In the genomic region with DNA sequence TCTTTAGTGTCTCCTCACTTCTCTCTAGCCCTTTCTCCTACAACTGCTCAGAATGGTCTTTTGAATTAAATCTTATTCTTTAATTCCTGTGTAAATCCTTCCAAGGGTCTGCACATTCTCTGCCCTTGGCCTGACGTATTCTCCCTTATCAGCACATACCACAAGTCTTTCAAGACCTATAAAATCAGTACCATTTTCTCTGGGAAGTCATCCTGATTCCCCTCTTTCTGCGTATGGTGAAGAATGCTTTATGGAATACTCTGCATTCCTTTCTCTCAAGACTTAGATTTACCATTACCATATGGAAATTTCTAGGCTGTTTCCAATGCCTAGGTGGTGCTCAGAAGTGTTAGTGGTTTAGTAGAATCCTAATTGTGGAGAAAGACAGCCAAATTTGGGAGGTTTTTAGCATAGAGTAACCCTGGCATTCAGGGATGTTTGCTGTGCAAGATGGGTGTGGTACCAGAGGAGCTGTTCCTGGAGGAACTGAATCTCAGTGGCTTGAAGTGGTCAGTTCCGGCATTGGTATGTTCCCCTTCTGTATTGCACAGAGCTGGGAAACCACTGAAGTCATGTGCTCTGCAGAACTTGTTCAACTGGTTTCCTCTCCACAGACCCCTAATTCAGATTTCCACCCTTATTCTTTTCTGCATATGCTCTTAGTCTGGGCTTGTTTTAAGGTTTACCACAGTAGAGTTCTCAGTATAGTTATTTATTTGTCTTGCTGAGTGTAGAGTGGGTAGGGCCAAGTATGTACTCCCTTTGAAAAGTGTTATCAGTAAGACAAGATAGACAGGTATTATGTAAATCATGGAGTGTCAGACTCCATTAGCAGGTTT, we compare ENCODE assay signal across 8 cellular contexts. TPM values are rescaled to one million over a fixed set of nuclear protein-coding genes. Genes with fewer than 3 reads are reported as not detected.
A peak's percentile ranks its signal among the peaks of the same experiment; 100 is the strongest.
DNase-seq lines count a peak whose midpoint lies in the region; ATAC-seq and TF ChIP-seq lines count a peak whose summit lies in the region.

No MANE protein-coding gene starts in this region.

- peak overlapping the region; percentile 43 for H3K4me3 Mint-ChIP-seq in T-helper 17 cell

- peak overlapping the region in 1 of 12 donors; percentile 15 for H3K4me3 ChIP-seq in heart left ventricle
- H3K4me3 ChIP-seq in skeletal muscle tissue (ENCODE audit: low read length in 3 of 3), result no peak overlapping the region

- peaks cover 59% of the 10 kb centered on the region for H3K4me1 Mint-ChIP-seq in T-helper 17 cell

- no peak for TF ChIP-seq CTCF in heart left ventricle (IDR thresholded peaks at IDR 0.05)

- H3K36me3 ChIP-seq in heart left ventricle (peaks cover 0 to 24% (median 0%) of the 10 kb centered on the region in 9 donors), skeletal muscle tissue (ENCODE audit: control insufficient read depth in 3 of 3, insufficient read depth in 3 of 3, low read length in 3 of 3) (no peaks in the 10 kb centered on the region)

- WGBS in heart left ventricle, 4 donors, result 51 to 54% (median 53%) methylated on average over 3 of the region's 3 CpGs

- DNase-seq in DMS79 (lab: John Stamatoyannopoulos, UW) (peak; percentile 57), HPDE6-E6E7 (ENCODE audit: extremely low spot score) (peak; percentile 72), T-helper 17 cell (no peak), heart left ventricle (peak in 2 of 5 donors; percentile 29 to 41), inferior parietal cortex (ENCODE audit: extremely low spot score) (no peak)
- no peak for DNase-seq in NK-92 treated with Interleukin-12 subunit alpha and Interleukin-12 subunit beta, amount 100 ng/mL, for 24 hours (lab: John Stamatoyannopoulos, UW)

- no peaks in the 10 kb centered on the region for H3K27me3 Mint-ChIP-seq in T-helper 17 cell

- intact Hi-C loops in heart left ventricle (cut with DNase I), result no loop called here

- H3K27me3 ChIP-seq in heart left ventricle (no peaks in the 10 kb centered on the region), skeletal muscle tissue (ENCODE audit: control insufficient read depth in 3 of 3, insufficient read depth in 3 of 3, low read length in 3 of 3) (no peaks in the 10 kb centered on the region)

- H3K4me1 ChIP-seq in heart left ventricle (peaks cover 7 to 74% (median 52%) of the 10 kb centered on the region in 12 donors), skeletal muscle tissue (ENCODE audit: control insufficient read depth in 3 of 3, insufficient read depth in 3 of 3, low read length in 3 of 3) (peaks cover 28 to 35% (median 29%) of the 10 kb centered on the region in 3 donors)

- TF ChIP-seq POLR2A in heart left ventricle (IDR thresholded peaks at IDR 0.05), result no peak

- no peak overlapping the region for H3K9ac ChIP-seq in skeletal muscle tissue (ENCODE audit: low read depth in 1 of 3, low read length in 3 of 3)

- peak overlapping the region; percentile 34 for H3K27ac Mint-ChIP-seq in T-helper 17 cell

- ATAC-seq in GM21367 (IDR thresholded peaks at IDR 0.05; ENCODE audit: unreplicated experiment) (peak; percentile 89), T-helper 17 cell (peak; percentile 45), heart left ventricle (peak; percentile 79 to 94 (median 87))

- H3K27ac ChIP-seq in heart left ventricle (peak overlapping the region in 7 of 12 donors; percentile 3 to 86 (median 30)), skeletal muscle tissue (ENCODE audit: low read depth, low read length) (peak overlapping the region; percentile 3)

- H3K36me3 Mint-ChIP-seq in T-helper 17 cell (ENCODE audit: low read depth), result peaks cover 14% of the 10 kb centered on the region

- H3K9me3 ChIP-seq in T-helper 17 cell (ENCODE audit: control insufficient read depth, low read length, poor library complexity, severe bottlenecking) (no peaks in the 10 kb centered on the region), heart left ventricle (peaks cover 0 to 5% (median 0%) of the 10 kb centered on the region in 12 donors), skeletal muscle tissue (ENCODE audit: control insufficient read depth in 3 of 3, low read length in 3 of 3) (no peaks in the 10 kb centered on the region)

RNA-seq across cellular contexts. Expression of a gene that starts 24.5 kb away (rescaled TPM):
- 100 to 1,000 TPM; 131 to 157 TPM for total RNA-seq in T-helper 17 cell
- total RNA-seq in heart left ventricle, result 100 to 1,000 TPM in 1 of 9 donors, 10 to 100 TPM in 8; 28.6 to 115 (median 36.8) TPM
- polyA plus RNA-seq in heart left ventricle, result 10 to 100 TPM; 18.9 to 31.3 TPM
- total RNA-seq in skeletal muscle tissue, result 104 TPM

Comparison
In these comparisons a context has a peak if more than half of its experiments do, and no peak if none do; other contexts are left out.
1. DNase-seq: peak in DMS79 (single experiment) and HPDE6-E6E7 (single experiment); none in T-helper 17 cell (0 of 3), inferior parietal cortex (single experiment) and NK-92 treated with Interleukin-12 subunit alpha and Interleukin-12 subunit beta, amount 100 ng/mL, for 24 hours (single experiment).
2. Peak in every context shown above with its lines, with median percentiles within 50 percentile points of each other: ATAC-seq.